In the genomic region with DNA sequence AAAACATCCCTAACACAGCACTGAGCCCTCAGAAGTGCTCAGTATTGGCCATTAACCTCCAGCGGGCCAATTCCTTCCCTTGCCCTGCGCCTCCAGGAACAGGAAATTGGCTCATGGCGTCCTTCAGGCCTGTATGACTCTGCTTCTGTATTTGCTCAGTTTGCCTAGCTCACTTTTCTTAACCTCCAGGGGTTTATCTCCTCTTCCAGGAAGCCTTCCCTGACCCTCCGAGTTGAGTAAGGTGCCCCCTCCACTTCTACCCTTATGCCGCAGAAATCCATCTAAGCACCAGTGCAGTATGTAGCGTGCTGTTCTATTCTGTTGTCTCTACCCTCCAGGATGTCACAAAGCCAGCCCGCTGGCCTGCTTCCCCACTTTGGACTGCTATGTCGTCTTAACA, we compare ENCODE assay signal across 11 cellular contexts. TPM values are rescaled to one million over a fixed set of nuclear protein-coding genes. Genes with fewer than 3 reads are reported as not detected.
DNase-seq lines count a peak whose midpoint lies in the region; ATAC-seq, FAIRE-seq and TF ChIP-seq lines count a peak whose summit lies in the region.
"Had no signal": no experiment of that assay in that cellular context is flagged by ENCODE, and none has a peak within 500 bp of the region (broad histone marks: within the 10 kb centered on the region; RNA-seq: fewer than 3 reads in every experiment).

No MANE protein-coding gene starts in this region.

- peak overlapping the region; percentile 99 for H3K4me2 ChIP-seq in GM12878 (ENCODE audit: control insufficient read depth, insufficient read depth)

- TF ChIP-seq EP300 in GM12878 (IDR thresholded peaks at IDR 0.05; ENCODE audit: borderline replicate concordance in 1 of 2, control insufficient read depth in 1 of 2, low read depth in 2 of 2, low read length in 2 of 2) = no peak

- H3K4me3 Mint-ChIP-seq in CD8-positive, alpha-beta T cell = peak overlapping the region; percentile 95
- H3K4me3 Mint-ChIP-seq in IgD-negative memory B cell (peak overlapping the region; percentile 91 to 96 (median 93)), neural crest cell (peak overlapping the region; percentile 84)

- H3K4me1 Mint-ChIP-seq in CD8-positive, alpha-beta T cell (ENCODE audit: low read depth) = peaks cover 32% of the 10 kb centered on the region
- H3K4me1 Mint-ChIP-seq in IgD-negative memory B cell (peaks cover 10 to 22% (median 10%) of the 10 kb centered on the region in 3 donors), neural crest cell (peaks cover 28% of the 10 kb centered on the region)

- H3K9me3 Mint-ChIP-seq in CD8-positive, alpha-beta T cell = no peaks in the 10 kb centered on the region
- H3K9me3 Mint-ChIP-seq in IgD-negative memory B cell (no peaks in the 10 kb centered on the region), neural crest cell (no peaks in the 10 kb centered on the region)

- H3K27ac Mint-ChIP-seq in CD8-positive, alpha-beta T cell = peak overlapping the region; percentile 96
- peak overlapping the region; percentile 72 to 98 (median 96) for H3K27ac Mint-ChIP-seq in IgD-negative memory B cell
- peak overlapping the region; percentile 69 for H3K27ac Mint-ChIP-seq in neural crest cell (ENCODE audit: unreplicated experiment)

- RAD21 ChIA-PET in GM12878 (lab: Charles Lee; ENCODE audit: unreplicated experiment) = no interaction called here

- 71% methylated on average over 8 of the region's 8 CpGs for WGBS in GM12878 (ENCODE audit: insufficient coverage, insufficient replicate concordance, low lambda C conversion rate, missing lambda C conversion rate)

- BruUV-seq in GM12878 (replicated peaks; lab: Mats Ljungman, UMichigan) = no TSS peak

- no peak for FAIRE-seq in GM12878 (lab: Jason Lieb, UNC)

- H3K9ac ChIP-seq in GM12878 (ENCODE audit: control insufficient read depth, insufficient read depth, low read length) = no peak overlapping the region; the same call in 1 of the 2 replicates

- H3K27me3 Mint-ChIP-seq in CD8-positive, alpha-beta T cell (ENCODE audit: low read depth) = no peaks in the 10 kb centered on the region
- H3K27me3 Mint-ChIP-seq in IgD-negative memory B cell (no peaks in the 10 kb centered on the region), neural crest cell (ENCODE audit: low read depth) (no peaks in the 10 kb centered on the region)

- peaks cover 8% of the 10 kb centered on the region for H3K36me3 ChIP-seq in CD8-positive, alpha-beta T cell (ENCODE audit: insufficient read depth, low read length)
- peaks cover 5 to 22% of the 10 kb centered on the region in 2 experiments for H3K36me3 ChIP-seq in GM12878 (ENCODE audit: control insufficient read depth in 2 of 2, insufficient read depth in 2 of 2, low read length in 1 of 2)

- H3K27ac ChIP-seq in CD8-positive, alpha-beta T cell (ENCODE audit: low read depth, low read length) = no peak overlapping the region
- H3K27ac ChIP-seq in GM12878 (ENCODE audit: control insufficient read depth, insufficient read depth) = no peak overlapping the region; the same call in 1 of the 2 replicates

- peaks cover 18% of the 10 kb centered on the region for H3K79me2 ChIP-seq in GM12878 (ENCODE audit: control insufficient read depth, insufficient read depth, low read length)

- no peaks in the 10 kb centered on the region for H4K20me1 ChIP-seq in GM12878 (ENCODE audit: control insufficient read depth, insufficient read depth)

- no peak for TF ChIP-seq POLR2A in GM12878 (IDR thresholded peaks at IDR 0.05; ENCODE audit: low read depth, low read length)

- CTCF ChIA-PET in CD8-positive, alpha-beta T cell (lab: Charles Lee) = no interaction called here
- CTCF ChIA-PET in GM12878 (lab: Yijun Ruan, JAX) = interaction anchor here (2.1 kb wide), 1 partner anchor 32 kb away, joined by 8 read pairs; no protein-coding TSS in a partner anchor

- H2AFZ ChIP-seq in GM12878 (ENCODE audit: control insufficient read depth, low read depth, low read length) = no peak overlapping the region

- H3K27me3 ChIP-seq in CD8-positive, alpha-beta T cell (ENCODE audit: insufficient read depth, low read length) = no peaks in the 10 kb centered on the region
- H3K27me3 ChIP-seq in GM12878 (replicated peaks in 1 of 2; ENCODE audit: control insufficient read depth in 2 of 2, insufficient read depth in 2 of 2, low read length in 1 of 2) = no peaks in the 10 kb centered on the region

- intact Hi-C loops in CD8-positive, alpha-beta T cell (cut with DNase I, micrococcal nuclease) = loop anchor here (1.0 to 10.0 kb wide), 4 partner anchors 84 to 486 kb away; partner anchors contain the start of genes BAG3 (in 2 of the 2), CACUL1 (in 1 of the 2) and EIF3A (in 1 of the 2)
- intact Hi-C loops in GM12878 (cut with micrococcal nuclease; ENCODE audit: unreplicated experiment) = no loop called here

- peaks cover 51% of the 10 kb centered on the region for H3K36me3 Mint-ChIP-seq in CD8-positive, alpha-beta T cell
- H3K36me3 Mint-ChIP-seq in IgD-negative memory B cell (peaks cover 7% of the 10 kb centered on the region), neural crest cell (ENCODE audit: low read depth) (peaks cover 11% of the 10 kb centered on the region)

- SMC1A ChIA-PET in GM12878 (lab: Charles Lee; ENCODE audit: uncharacterized antibody, unreplicated experiment) = no interaction called here

- no peak for TF ChIP-seq CTCF in CD8-positive, alpha-beta T cell (IDR thresholded peaks at IDR 0.05)
- no peak for TF ChIP-seq CTCF in GM12878 (IDR thresholded peaks at IDR 0.05 in 2 of 3, conservative IDR thresholded peaks at IDR 0.05 in 1 of 3; ENCODE audit: control insufficient read depth in 2 of 3, extremely low read depth in 1 of 3, insufficient read depth in 1 of 3, low read depth in 3 of 3, low read length in 3 of 3)
- TF ChIP-seq CTCF in neural crest cell (conservative IDR thresholded peaks at IDR 0.05) = no peak
- TF ChIP-seq CTCF in omental fat pad (IDR thresholded peaks at IDR 0.05) = no peak

- in situ Hi-C loops in GM12878 (cut with MboI) = no loop called here

- POLR2A ChIA-PET in CD8-positive, alpha-beta T cell (lab: Charles Lee) = no interaction called here
- POLR2A ChIA-PET in GM12878 (lab: Charles Lee) = no interaction called here

- no peak for TF ChIP-seq RAD21 in GM12878 (IDR thresholded peaks at IDR 0.05; ENCODE audit: insufficient read depth, low read depth, low read length)

- DNase-seq in CD8-positive, alpha-beta T cell = no peak
- DNase-seq in GM12878 (ENCODE audit: low read depth, low spot score) (no peak), neural crest cell (ENCODE audit: low read depth, low spot score) (no peak), omental fat pad (ENCODE audit: low spot score) (no peak)
- DNase-seq: activated CD4-positive, alpha-beta T cell treated with anti-CD3 and anti-CD28 coated beads for 1 hour; NCI-H1436; posterior cingulate gyrus had no signal

- H3K4me1 ChIP-seq in CD8-positive, alpha-beta T cell (ENCODE audit: insufficient read depth, low read length) = peaks cover 18% of the 10 kb centered on the region
- peaks cover 11% of the 10 kb centered on the region for H3K4me1 ChIP-seq in GM12878 (ENCODE audit: control insufficient read depth, insufficient read depth, low read length)

- no peak for ATAC-seq in CD8-positive, alpha-beta T cell
- ATAC-seq in GM12878 (no peak), omental fat pad (ENCODE audit: low FRiP score) (no peak), HG03432 (IDR thresholded peaks at IDR 0.05; ENCODE audit: unreplicated experiment) (no peak), HG03280 (IDR thresholded peaks at IDR 0.05; ENCODE audit: unreplicated experiment) (no peak), GM19463 (IDR thresholded peaks at IDR 0.05; ENCODE audit: unreplicated experiment) (no peak)

- peak overlapping the region; percentile 49 for H3K4me3 ChIP-seq in CD8-positive, alpha-beta T cell (ENCODE audit: low read depth, low read length)
- no peak overlapping the region for H3K4me3 ChIP-seq in GM12878

- no peaks in the 10 kb centered on the region for H3K9me3 ChIP-seq in CD8-positive, alpha-beta T cell (ENCODE audit: low read length)
- no peaks in the 10 kb centered on the region for H3K9me3 ChIP-seq in GM12878 (replicated peaks; ENCODE audit: control insufficient read depth, insufficient read depth, low read length)

RNA-seq across cellular contexts. Expression of gene SFXN4, which starts 1.1 kb away (rescaled TPM):
- 10 to 100 TPM; 10.5 to 10.8 TPM for total RNA-seq in CD8-positive, alpha-beta T cell
- polyA plus RNA-seq in IgD-negative memory B cell (22.2 TPM), GM12878 (2011; rRNA removed) (40.7 and 48.5 TPM in 2 replicates), GM12878 (2014; fragmentation: Illumina TruSeq; extraction: Trizol) (45.9 and 81.1 TPM in 2 replicates), GM12878 (2014; fragmentation: Nextera tagmentation; extraction: Ambion mirVana) (100 to 1,000 TPM in 1 of 2 experiments, 10 to 100 TPM in 1; 71.9 to 111 TPM), GM12878 (2014; rRNA removed) (51.8 and 54.4 TPM in 2 replicates), GM12878 (2016; fragmentation: Nextera tagmentation; extraction: Ambion mirVana) (10 to 100 TPM; 58.1 to 61.2 TPM)
- 17.9 and 30.9 TPM in 2 replicates for total RNA-seq in GM12878 (2013; cell fraction: nucleolus; rRNA removed)
- total RNA-seq in GM12878 (2014; rRNA removed) (41.7 and 44.9 TPM in 2 replicates), GM12878 (2014; rRNA removed; fragmentation: Illumina TruSeq; extraction: Trizol) (37.8 and 40.7 TPM in 2 replicates), GM12878 (2021) (39.7 and 45.3 TPM in 2 replicates), neural crest cell (17.2 and 19.9 TPM in 2 replicates), omental fat pad (10 to 100 TPM; 17.1 to 30.1 (median 24.2) TPM)
- 22.3 TPM for polyA plus RNA-seq in GM12878 (2011; ENCODE audit: low read depth)
- polyA plus RNA-seq in GM12878 (2011; cell fraction: cytosol; rRNA removed) = 31.6 and 32.4 TPM in 2 replicates
- 39.3 and 40.6 TPM in 2 replicates for polyA plus RNA-seq in GM12878 (2011; cell fraction: nucleus; rRNA removed)
- 21.5 and 27.6 TPM in 2 replicates for polyA plus RNA-seq in GM12878 (2012)
- 22.2 and 24.2 TPM in 2 replicates for polyA minus RNA-seq in GM12878 (2011; rRNA and poly(A)+ RNA removed)
- polyA minus RNA-seq in GM12878 (2011; cell fraction: cytosol; rRNA and poly(A)+ RNA removed) = 10.5 and 13.4 TPM in 2 replicates
- polyA minus RNA-seq in GM12878 (2011; cell fraction: nucleus; rRNA and poly(A)+ RNA removed) = 7.7 and 16.3 TPM in 2 replicates

RNA-seq across cellular contexts. Expression of gene PRDX3, which starts 12.0 kb away (rescaled TPM):
- total RNA-seq in CD8-positive, alpha-beta T cell = 10 to 100 TPM in 1 of 2 experiments, 1 to 10 TPM in 1; 7.6 to 11.7 TPM
- 71.2 TPM for polyA plus RNA-seq in IgD-negative memory B cell
- 46.3 and 60.4 TPM in 2 replicates for total RNA-seq in GM12878 (2013; cell fraction: nucleolus; rRNA removed)
- 334 and 363 TPM in 2 replicates for total RNA-seq in GM12878 (2014; rRNA removed)
- 240 and 248 TPM in 2 replicates for total RNA-seq in GM12878 (2014; rRNA removed; fragmentation: Illumina TruSeq; extraction: Trizol)
- 195 TPM in 2 replicates for total RNA-seq in GM12878 (2021)
- polyA plus RNA-seq in GM12878 (2011; ENCODE audit: low read depth) = 110 TPM
- 463 and 554 TPM in 2 replicates for polyA plus RNA-seq in GM12878 (2011; rRNA removed)
- 198 and 231 TPM in 2 replicates for polyA plus RNA-seq in GM12878 (2011; cell fraction: cytosol; rRNA removed)
- 171 and 180 TPM in 2 replicates for polyA plus RNA-seq in GM12878 (2011; cell fraction: nucleus; rRNA removed)
- polyA plus RNA-seq in GM12878 (2012) = 130 and 177 TPM in 2 replicates
- polyA plus RNA-seq in GM12878 (2014; fragmentation: Illumina TruSeq; extraction: Trizol) = 262 and 272 TPM in 2 replicates
- 1,000 to 10,000 TPM in 1 of 2 experiments, 100 to 1,000 TPM in 1; 827 to 1,431 TPM for polyA plus RNA-seq in GM12878 (2014; fragmentation: Nextera tagmentation; extraction: Ambion mirVana)
- polyA plus RNA-seq in GM12878 (2014; rRNA removed) = 254 and 258 TPM in 2 replicates
- polyA plus RNA-seq in GM12878 (2016; fragmentation: Nextera tagmentation; extraction: Ambion mirVana) = 100 to 1,000 TPM; 631 to 689 TPM
- polyA minus RNA-seq in GM12878 (2011; rRNA and poly(A)+ RNA removed) = 268 and 279 TPM in 2 replicates
- 55.9 and 72.6 TPM in 2 replicates for polyA minus RNA-seq in GM12878 (2011; cell fraction: cytosol; rRNA and poly(A)+ RNA removed)
- polyA minus RNA-seq in GM12878 (2011; cell fraction: nucleus; rRNA and poly(A)+ RNA removed) = 53.2 and 79.4 TPM in 2 replicates
- total RNA-seq in neural crest cell = 144 and 147 TPM in 2 replicates
- 100 to 1,000 TPM; 125 to 201 (median 156) TPM for total RNA-seq in omental fat pad

RNA-seq across cellular contexts. Expression of gene GRK5, which starts 40.8 kb away (rescaled TPM):
- 10 to 100 TPM; 15.6 to 16.2 TPM for total RNA-seq in CD8-positive, alpha-beta T cell
- polyA plus RNA-seq in IgD-negative memory B cell (18.1 TPM), GM12878 (2011; rRNA removed) (2.8 and 4.0 TPM in 2 replicates), GM12878 (2014; fragmentation: Illumina TruSeq; extraction: Trizol) (21.3 and 22.1 TPM in 2 replicates), GM12878 (2014; fragmentation: Nextera tagmentation; extraction: Ambion mirVana) (under 1 TPM; 0.11 to 0.86 TPM), GM12878 (2014; rRNA removed) (13.4 and 13.9 TPM in 2 replicates), GM12878 (2016; fragmentation: Nextera tagmentation; extraction: Ambion mirVana) (1 to 10 TPM; 5.7 to 6.7 TPM)
- 11.5 and 12.2 TPM in 2 replicates for total RNA-seq in GM12878 (2013; cell fraction: nucleolus; rRNA removed)
- total RNA-seq in GM12878 (2014; rRNA removed) (15.3 and 15.6 TPM in 2 replicates), GM12878 (2014; rRNA removed; fragmentation: Illumina TruSeq; extraction: Trizol) (13.4 and 14.1 TPM in 2 replicates), GM12878 (2021) (20.7 and 21.4 TPM in 2 replicates), neural crest cell (13.5 and 13.9 TPM in 2 replicates), omental fat pad (10 to 100 TPM; 15.9 to 53.8 (median 18.4) TPM)
- polyA plus RNA-seq in GM12878 (2011; ENCODE audit: low read depth) = 7.6 TPM
- polyA plus RNA-seq in GM12878 (2011; cell fraction: cytosol; rRNA removed) = 3.7 and 3.9 TPM in 2 replicates
- 7.0 and 7.8 TPM in 2 replicates for polyA plus RNA-seq in GM12878 (2011; cell fraction: nucleus; rRNA removed)
- polyA plus RNA-seq in GM12878 (2012) = 13.7 and 16.7 TPM in 2 replicates
- polyA minus RNA-seq in GM12878 (2011; rRNA and poly(A)+ RNA removed) = 2.6 and 3.5 TPM in 2 replicates
- polyA minus RNA-seq in GM12878 (2011; cell fraction: cytosol; rRNA and poly(A)+ RNA removed) = 1.3 and 1.9 TPM in 2 replicates
- 2.4 and 3.3 TPM in 2 replicates for polyA minus RNA-seq in GM12878 (2011; cell fraction: nucleus; rRNA and poly(A)+ RNA removed)
